Comparison of ENCODE assay signal across 8 cellular contexts in genomic region chr19:18967358-18968146, GRCh38. TPM values are rescaled to one million over a fixed set of nuclear protein-coding genes. Genes with fewer than 3 reads are reported as not detected.
DNase-seq lines count a peak whose midpoint lies in the region; ATAC-seq and TF ChIP-seq lines count a peak whose summit lies in the region.

No MANE protein-coding gene starts in this region.

- H4K20me1 ChIP-seq in PC-3 (ENCODE audit: low read length) = no peaks in the 10 kb centered on the region
- H4K20me1 ChIP-seq in SK-N-SH (ENCODE audit: insufficient read depth) = no peaks in the 10 kb centered on the region

- CTCF ChIA-PET in PC-3 (lab: Charles Lee) = no interaction called here
- CTCF ChIA-PET in SK-N-SH (lab: Yijun Ruan, JAX) = interaction anchor here (0.7 to 2.3 kb wide), 3 partner anchors 19 to 178 kb away, joined by 3 to 6 read pairs (median 3); partner anchors contain the start of gene HOMER3

- POLR2A ChIA-PET in PC-3 (lab: Charles Lee; ENCODE audit: unreplicated experiment) (interaction anchor here (0.6 kb wide), 1 partner anchor 17 kb away, joined by 4 read pairs; no protein-coding TSS in a partner anchor), SK-N-SH (lab: Yijun Ruan, JAX) (no interaction called here)

- peak overlapping the region; percentile 67 for H2AFZ ChIP-seq in PC-3 (ENCODE audit: low read length)
- H2AFZ ChIP-seq in SK-N-SH (ENCODE audit: low read depth) = no peak overlapping the region

- H3K9me3 ChIP-seq in PC-3 (ENCODE audit: low read length) = no peaks in the 10 kb centered on the region
- H3K9me3 ChIP-seq in muscle layer of duodenum (ENCODE audit: control insufficient read depth in 1 of 2, low read length in 2 of 2) = no peaks in the 10 kb centered on the region
- H3K9me3 ChIP-seq in SK-N-SH = no peaks in the 10 kb centered on the region

- TF ChIP-seq EP300 in SK-N-SH (IDR thresholded peaks at IDR 0.05; ENCODE audit: borderline replicate concordance in 1 of 2, low read depth in 1 of 2, low read length in 1 of 2) = no peak

- DNase-seq in AG20443 (ENCODE audit: low spot score) = peak; percentile 62
- peak; percentile 77 for DNase-seq in PC-3
- no peak for DNase-seq in epithelial cell of prostate (ENCODE audit: low read depth, low spot score)
- no peak for DNase-seq in glutamatergic neuron
- no peak for DNase-seq in SK-N-SH
- no peak for DNase-seq in immature natural killer cell

- no peaks in the 10 kb centered on the region for H3K36me3 ChIP-seq in PC-3 (ENCODE audit: low read depth, low read length)
- no peaks in the 10 kb centered on the region for H3K36me3 ChIP-seq in muscle layer of duodenum (ENCODE audit: control insufficient read depth in 1 of 2, insufficient read depth in 2 of 2, low read length in 2 of 2)
- no peaks in the 10 kb centered on the region for H3K36me3 ChIP-seq in SK-N-SH (replicated peaks in 1 of 2; ENCODE audit: control insufficient read depth in 1 of 2, insufficient read depth in 2 of 2, low read length in 1 of 2)

- H3K27ac Mint-ChIP-seq in glutamatergic neuron (ENCODE audit: unreplicated experiment) (no peak overlapping the region), immature natural killer cell (no peak overlapping the region)

- H3K9me3 Mint-ChIP-seq in glutamatergic neuron (ENCODE audit: unreplicated experiment) (no peaks in the 10 kb centered on the region), immature natural killer cell (no peaks in the 10 kb centered on the region)

- H3K27me3 Mint-ChIP-seq in glutamatergic neuron (ENCODE audit: unreplicated experiment) (no peaks in the 10 kb centered on the region), immature natural killer cell (ENCODE audit: low read depth in 3 of 3) (peaks cover 0 to 4% (median 4%) of the 10 kb centered on the region in 3 donors)

- H3K36me3 Mint-ChIP-seq in glutamatergic neuron (ENCODE audit: unreplicated experiment) (no peaks in the 10 kb centered on the region), immature natural killer cell (peaks cover 0 to 3% (median 0%) of the 10 kb centered on the region in 3 donors)

- H3K27me3 ChIP-seq in PC-3 (ENCODE audit: low read length) (no peaks in the 10 kb centered on the region), muscle layer of duodenum (ENCODE audit: low read depth, low read length) (no peaks in the 10 kb centered on the region), SK-N-SH (ENCODE audit: insufficient read depth) (no peaks in the 10 kb centered on the region)

- no peak overlapping the region for H3K9ac ChIP-seq in PC-3 (ENCODE audit: low read length)
- H3K9ac ChIP-seq in SK-N-SH = no peak overlapping the region

- ATAC-seq in PC-3 (peak; percentile 67), HG03439 (IDR thresholded peaks at IDR 0.05; ENCODE audit: unreplicated experiment) (no peak)

- H3K9me2 ChIP-seq in PC-3 (replicated peaks; ENCODE audit: low read length) = no peaks in the 10 kb centered on the region
- no peaks in the 10 kb centered on the region for H3K9me2 ChIP-seq in SK-N-SH

- peak overlapping the region; percentile 61 for H3K27ac ChIP-seq in PC-3 (ENCODE audit: low read length)
- H3K27ac ChIP-seq in epithelial cell of prostate = peak overlapping the region; percentile 69
- peak overlapping the region; percentile 51 for H3K27ac ChIP-seq in muscle layer of duodenum (ENCODE audit: low read length)
- H3K27ac ChIP-seq in SK-N-SH (ENCODE audit: low read depth in 2 of 2, low read length in 1 of 2) = no peak overlapping the region

- TF ChIP-seq CTCF in PC-3 (conservative IDR thresholded peaks at IDR 0.05; ENCODE audit: low read depth, low read length) = no peak
- TF ChIP-seq CTCF in glutamatergic neuron (IDR thresholded peaks at IDR 0.05; ENCODE audit: partially characterized antibody, unreplicated experiment) = no peak
- TF ChIP-seq CTCF in SK-N-SH (IDR thresholded peaks at IDR 0.05) = no peak

- H3F3A ChIP-seq in PC-3 (ENCODE audit: low read length, unreplicated experiment) (peaks cover 8% of the 10 kb centered on the region), SK-N-SH (replicated peaks; ENCODE audit: insufficient read depth) (peaks cover 22% of the 10 kb centered on the region)

- peaks cover 29% of the 10 kb centered on the region for H3K4me1 ChIP-seq in PC-3 (ENCODE audit: insufficient read depth, low read length)
- no peaks in the 10 kb centered on the region for H3K4me1 ChIP-seq in muscle layer of duodenum (ENCODE audit: control insufficient read depth in 1 of 2, insufficient read depth in 2 of 2, low read length in 2 of 2)
- H3K4me1 ChIP-seq in SK-N-SH (ENCODE audit: control insufficient read depth in 1 of 2, insufficient read depth in 2 of 2, low read depth in 1 of 2, low read length in 1 of 2) = peaks cover 0 to 15% of the 10 kb centered on the region in 2 experiments; a peak in 2 of 4 replicates

- TF ChIP-seq RAD21 in SK-N-SH (IDR thresholded peaks at IDR 0.05; ENCODE audit: low read length) = no peak

- H3K79me2 ChIP-seq in PC-3 (ENCODE audit: low read length) (no peaks in the 10 kb centered on the region), SK-N-SH (ENCODE audit: insufficient read depth) (no peaks in the 10 kb centered on the region)

- H3K4me3 ChIP-seq in PC-3 (ENCODE audit: low read length) (no peak overlapping the region), muscle layer of duodenum (ENCODE audit: low read depth in 1 of 2, low read length in 2 of 2) (no peak overlapping the region), SK-N-SH (ENCODE audit: low read depth in 2 of 2, low read length in 1 of 2) (no peak overlapping the region)

- H3K4me1 Mint-ChIP-seq in glutamatergic neuron (ENCODE audit: low read depth, unreplicated experiment) = no peaks in the 10 kb centered on the region
- no peaks in the 10 kb centered on the region for H3K4me1 Mint-ChIP-seq in immature natural killer cell

- H3K4me3 Mint-ChIP-seq in glutamatergic neuron (ENCODE audit: unreplicated experiment) = no peak overlapping the region
- no peak overlapping the region for H3K4me3 Mint-ChIP-seq in immature natural killer cell

- no TSS peak for BruUV-seq in PC-3 (replicated peaks; lab: Mats Ljungman, UMichigan)

- WGBS in SK-N-SH (ENCODE audit: low lambda C conversion rate) = 85% methylated on average over 11 of the region's 11 CpGs

- H3K4me2 ChIP-seq in PC-3 (ENCODE audit: low read length) = peak overlapping the region; percentile 39; the same call in 1 of the 2 replicates
- H3K4me2 ChIP-seq in SK-N-SH = no peak overlapping the region

- intact Hi-C loops in PC-3 (cut with micrococcal nuclease) = no loop called here

TF ChIP-seq in SK-N-SH, 30 proteins besides CTCF, POLR2A, EP300 and RAD21:
- no peak for TF ChIP-seq SMC3 (IDR thresholded peaks at IDR 0.05; ENCODE audit: low read depth, low read length)
- TF ChIP-seq RXRA (IDR thresholded peaks at IDR 0.05; ENCODE audit: borderline replicate concordance, low read depth) = no peak
TF ChIP-seq in SK-N-SH: peak in this region for 0.

RNA-seq across cellular contexts. Expression of gene HOMER3, which starts 26.5 kb away (rescaled TPM):
- total RNA-seq in PC-3 (2014; rRNA removed) = 118 and 143 TPM in 2 replicates
- 217 TPM for total RNA-seq in glutamatergic neuron (ENCODE audit: unreplicated experiment)
- 81.0 and 83.0 TPM in 2 replicates for polyA plus RNA-seq in SK-N-SH (2012; rRNA removed)
- polyA plus RNA-seq in SK-N-SH (2012; cell fraction: cytosol; rRNA removed) = 47.0 and 68.7 TPM in 2 replicates
- polyA plus RNA-seq in SK-N-SH (2012; cell fraction: nucleus; rRNA removed) = 122 and 185 TPM in 2 replicates
- under 1 TPM in 1 of 3 donors, not detected in 2; 0.47 TPM for polyA plus RNA-seq in immature natural killer cell

RNA-seq across cellular contexts. Expression of gene DDX49, which starts 48.0 kb away (rescaled TPM):
- total RNA-seq in PC-3 (2014; rRNA removed) (120 and 145 TPM in 2 replicates), glutamatergic neuron (ENCODE audit: unreplicated experiment) (51.4 TPM)
- polyA plus RNA-seq in SK-N-SH (2012; rRNA removed) (81.7 and 86.8 TPM in 2 replicates), immature natural killer cell (10 to 100 TPM; 33.1 to 54.2 (median 48.9) TPM)
- polyA plus RNA-seq in SK-N-SH (2012; cell fraction: cytosol; rRNA removed) = 47.6 and 65.1 TPM in 2 replicates
- polyA plus RNA-seq in SK-N-SH (2012; cell fraction: nucleus; rRNA removed) = 104 and 112 TPM in 2 replicates

RNA-seq across cellular contexts. Expression of gene COPE, which starts 48.4 kb away (rescaled TPM):
- total RNA-seq in PC-3 (2014; rRNA removed) (408 and 410 TPM in 2 replicates), glutamatergic neuron (ENCODE audit: unreplicated experiment) (177 TPM)
- polyA plus RNA-seq in SK-N-SH (2012; rRNA removed) (412 and 450 TPM in 2 replicates), immature natural killer cell (100 to 1,000 TPM; 378 to 407 (median 401) TPM)
- 182 and 282 TPM in 2 replicates for polyA plus RNA-seq in SK-N-SH (2012; cell fraction: cytosol; rRNA removed)
- polyA plus RNA-seq in SK-N-SH (2012; cell fraction: nucleus; rRNA removed) = 272 and 273 TPM in 2 replicates

Comparison
In these comparisons a context has a peak if more than half of its experiments do, and no peak if none do; other contexts are left out.
1. DNase-seq: peak in AG20443 (single experiment) and PC-3 (single experiment); none in epithelial cell of prostate (single experiment), glutamatergic neuron (single experiment), SK-N-SH (single experiment) and immature natural killer cell (0 of 3).
2. H3K27ac ChIP-seq: peak in PC-3 (single experiment), epithelial cell of prostate (single experiment) and muscle layer of duodenum (single experiment); none in SK-N-SH (0 of 2).